ENCODE assay signal across 1 cellular context in the genomic region with DNA sequence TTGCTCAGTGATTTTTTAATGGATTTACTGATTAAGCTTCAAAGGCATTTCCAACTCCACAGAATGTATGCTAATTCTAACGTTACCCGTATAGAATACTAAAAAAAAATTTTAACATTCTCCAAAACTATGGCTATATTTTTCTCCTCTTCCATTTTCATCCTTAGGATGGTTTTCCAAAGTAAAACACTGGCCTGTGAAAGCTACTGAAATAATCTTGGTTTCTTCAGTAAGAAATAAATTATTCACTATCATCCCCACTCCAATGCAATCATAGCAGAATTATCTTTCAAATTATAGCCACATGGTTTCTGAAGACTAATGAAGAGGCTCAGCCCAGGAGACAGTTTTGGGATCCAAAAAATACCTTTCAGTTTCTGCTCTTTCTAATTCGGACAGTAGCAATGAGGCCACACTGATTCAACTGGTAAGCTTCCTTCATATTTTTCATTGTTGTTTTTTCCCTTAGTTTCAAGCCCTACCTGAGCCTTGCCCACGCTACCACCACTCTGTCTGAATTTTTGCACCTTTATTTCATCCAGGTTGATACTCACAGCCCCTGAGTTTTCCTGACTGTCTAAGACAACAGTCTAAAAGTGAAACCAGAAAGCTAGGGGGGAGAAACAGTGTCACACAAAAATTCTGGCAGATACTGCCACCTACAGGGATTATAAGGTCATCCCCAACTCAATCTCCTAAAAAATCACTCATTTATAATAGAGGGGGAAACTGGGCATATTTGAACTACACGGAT.
TF ChIP-seq lines count a peak whose summit lies in the region.

No MANE protein-coding gene starts in this region.

TF ChIP-seq in GM23338, 12 proteins besides CTCF, POLR2A, EP300 and RAD21 (continued from another document):
- TF ChIP-seq, protein P1, sequence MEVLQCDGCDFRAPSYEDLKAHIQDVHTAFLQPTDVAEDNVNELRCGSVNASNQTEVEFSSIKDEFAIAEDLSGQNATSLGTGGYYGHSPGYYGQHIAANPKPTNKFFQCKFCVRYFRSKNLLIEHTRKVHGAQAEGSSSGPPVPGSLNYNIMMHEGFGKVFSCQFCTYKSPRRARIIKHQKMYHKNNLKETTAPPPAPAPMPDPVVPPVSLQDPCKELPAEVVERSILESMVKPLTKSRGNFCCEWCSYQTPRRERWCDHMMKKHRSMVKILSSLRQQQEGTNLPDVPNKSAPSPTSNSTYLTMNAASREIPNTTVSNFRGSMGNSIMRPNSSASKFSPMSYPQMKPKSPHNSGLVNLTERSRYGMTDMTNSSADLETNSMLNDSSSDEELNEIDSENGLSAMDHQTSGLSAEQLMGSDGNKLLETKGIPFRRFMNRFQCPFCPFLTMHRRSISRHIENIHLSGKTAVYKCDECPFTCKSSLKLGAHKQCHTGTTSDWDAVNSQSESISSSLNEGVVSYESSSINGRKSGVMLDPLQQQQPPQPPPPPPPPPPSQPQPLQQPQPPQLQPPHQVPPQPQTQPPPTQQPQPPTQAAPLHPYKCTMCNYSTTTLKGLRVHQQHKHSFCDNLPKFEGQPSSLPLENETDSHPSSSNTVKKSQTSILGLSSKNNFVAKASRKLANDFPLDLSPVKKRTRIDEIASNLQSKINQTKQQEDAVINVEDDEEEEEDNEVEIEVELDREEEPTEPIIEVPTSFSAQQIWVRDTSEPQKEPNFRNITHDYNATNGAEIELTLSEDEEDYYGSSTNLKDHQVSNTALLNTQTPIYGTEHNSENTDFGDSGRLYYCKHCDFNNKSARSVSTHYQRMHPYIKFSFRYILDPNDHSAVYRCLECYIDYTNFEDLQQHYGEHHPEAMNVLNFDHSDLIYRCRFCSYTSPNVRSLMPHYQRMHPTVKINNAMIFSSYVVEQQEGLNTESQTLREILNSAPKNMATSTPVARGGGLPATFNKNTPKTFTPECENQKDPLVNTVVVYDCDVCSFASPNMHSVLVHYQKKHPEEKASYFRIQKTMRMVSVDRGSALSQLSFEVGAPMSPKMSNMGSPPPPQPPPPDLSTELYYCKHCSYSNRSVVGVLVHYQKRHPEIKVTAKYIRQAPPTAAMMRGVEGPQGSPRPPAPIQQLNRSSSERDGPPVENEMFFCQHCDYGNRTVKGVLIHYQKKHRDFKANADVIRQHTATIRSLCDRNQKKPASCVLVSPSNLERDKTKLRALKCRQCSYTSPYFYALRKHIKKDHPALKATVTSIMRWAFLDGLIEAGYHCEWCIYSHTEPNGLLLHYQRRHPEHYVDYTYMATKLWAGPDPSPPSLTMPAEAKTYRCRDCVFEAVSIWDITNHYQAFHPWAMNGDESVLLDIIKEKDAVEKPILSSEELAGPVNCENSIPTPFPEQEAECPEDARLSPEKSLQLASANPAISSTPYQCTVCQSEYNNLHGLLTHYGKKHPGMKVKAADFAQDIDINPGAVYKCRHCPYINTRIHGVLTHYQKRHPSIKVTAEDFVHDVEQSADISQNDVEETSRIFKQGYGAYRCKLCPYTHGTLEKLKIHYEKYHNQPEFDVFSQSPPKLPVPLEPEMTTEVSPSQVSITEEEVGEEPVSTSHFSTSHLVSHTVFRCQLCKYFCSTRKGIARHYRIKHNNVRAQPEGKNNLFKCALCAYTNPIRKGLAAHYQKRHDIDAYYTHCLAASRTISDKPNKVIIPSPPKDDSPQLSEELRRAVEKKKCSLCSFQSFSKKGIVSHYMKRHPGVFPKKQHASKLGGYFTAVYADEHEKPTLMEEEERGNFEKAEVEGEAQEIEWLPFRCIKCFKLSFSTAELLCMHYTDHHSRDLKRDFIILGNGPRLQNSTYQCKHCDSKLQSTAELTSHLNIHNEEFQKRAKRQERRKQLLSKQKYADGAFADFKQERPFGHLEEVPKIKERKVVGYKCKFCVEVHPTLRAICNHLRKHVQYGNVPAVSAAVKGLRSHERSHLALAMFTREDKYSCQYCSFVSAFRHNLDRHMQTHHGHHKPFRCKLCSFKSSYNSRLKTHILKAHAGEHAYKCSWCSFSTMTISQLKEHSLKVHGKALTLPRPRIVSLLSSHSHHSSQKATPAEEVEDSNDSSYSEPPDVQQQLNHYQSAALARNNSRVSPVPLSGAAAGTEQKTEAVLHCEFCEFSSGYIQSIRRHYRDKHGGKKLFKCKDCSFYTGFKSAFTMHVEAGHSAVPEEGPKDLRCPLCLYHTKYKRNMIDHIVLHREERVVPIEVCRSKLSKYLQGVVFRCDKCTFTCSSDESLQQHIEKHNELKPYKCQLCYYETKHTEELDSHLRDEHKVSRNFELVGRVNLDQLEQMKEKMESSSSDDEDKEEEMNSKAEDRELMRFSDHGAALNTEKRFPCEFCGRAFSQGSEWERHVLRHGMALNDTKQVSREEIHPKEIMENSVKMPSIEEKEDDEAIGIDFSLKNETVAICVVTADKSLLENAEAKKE (CRISPR knock-in tag; IDR thresholded peaks at IDR 0.05), result no peak
- TF ChIP-seq, protein P2, sequence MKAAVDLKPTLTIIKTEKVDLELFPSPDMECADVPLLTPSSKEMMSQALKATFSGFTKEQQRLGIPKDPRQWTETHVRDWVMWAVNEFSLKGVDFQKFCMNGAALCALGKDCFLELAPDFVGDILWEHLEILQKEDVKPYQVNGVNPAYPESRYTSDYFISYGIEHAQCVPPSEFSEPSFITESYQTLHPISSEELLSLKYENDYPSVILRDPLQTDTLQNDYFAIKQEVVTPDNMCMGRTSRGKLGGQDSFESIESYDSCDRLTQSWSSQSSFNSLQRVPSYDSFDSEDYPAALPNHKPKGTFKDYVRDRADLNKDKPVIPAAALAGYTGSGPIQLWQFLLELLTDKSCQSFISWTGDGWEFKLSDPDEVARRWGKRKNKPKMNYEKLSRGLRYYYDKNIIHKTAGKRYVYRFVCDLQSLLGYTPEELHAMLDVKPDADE (IDR thresholded peaks at IDR 0.05), result no peak
- TF ChIP-seq EZH2phosphoT487 (IDR thresholded peaks at IDR 0.05; ENCODE audit: unreplicated experiment), result no peak
- TF ChIP-seq JUNB (IDR thresholded peaks at IDR 0.05; ENCODE audit: unreplicated experiment), result no peak
- TF ChIP-seq, protein P3, sequence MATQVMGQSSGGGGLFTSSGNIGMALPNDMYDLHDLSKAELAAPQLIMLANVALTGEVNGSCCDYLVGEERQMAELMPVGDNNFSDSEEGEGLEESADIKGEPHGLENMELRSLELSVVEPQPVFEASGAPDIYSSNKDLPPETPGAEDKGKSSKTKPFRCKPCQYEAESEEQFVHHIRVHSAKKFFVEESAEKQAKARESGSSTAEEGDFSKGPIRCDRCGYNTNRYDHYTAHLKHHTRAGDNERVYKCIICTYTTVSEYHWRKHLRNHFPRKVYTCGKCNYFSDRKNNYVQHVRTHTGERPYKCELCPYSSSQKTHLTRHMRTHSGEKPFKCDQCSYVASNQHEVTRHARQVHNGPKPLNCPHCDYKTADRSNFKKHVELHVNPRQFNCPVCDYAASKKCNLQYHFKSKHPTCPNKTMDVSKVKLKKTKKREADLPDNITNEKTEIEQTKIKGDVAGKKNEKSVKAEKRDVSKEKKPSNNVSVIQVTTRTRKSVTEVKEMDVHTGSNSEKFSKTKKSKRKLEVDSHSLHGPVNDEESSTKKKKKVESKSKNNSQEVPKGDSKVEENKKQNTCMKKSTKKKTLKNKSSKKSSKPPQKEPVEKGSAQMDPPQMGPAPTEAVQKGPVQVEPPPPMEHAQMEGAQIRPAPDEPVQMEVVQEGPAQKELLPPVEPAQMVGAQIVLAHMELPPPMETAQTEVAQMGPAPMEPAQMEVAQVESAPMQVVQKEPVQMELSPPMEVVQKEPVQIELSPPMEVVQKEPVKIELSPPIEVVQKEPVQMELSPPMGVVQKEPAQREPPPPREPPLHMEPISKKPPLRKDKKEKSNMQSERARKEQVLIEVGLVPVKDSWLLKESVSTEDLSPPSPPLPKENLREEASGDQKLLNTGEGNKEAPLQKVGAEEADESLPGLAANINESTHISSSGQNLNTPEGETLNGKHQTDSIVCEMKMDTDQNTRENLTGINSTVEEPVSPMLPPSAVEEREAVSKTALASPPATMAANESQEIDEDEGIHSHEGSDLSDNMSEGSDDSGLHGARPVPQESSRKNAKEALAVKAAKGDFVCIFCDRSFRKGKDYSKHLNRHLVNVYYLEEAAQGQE (IDR thresholded peaks at IDR 0.05; ENCODE audit: unreplicated experiment), result no peak
- TF ChIP-seq EZH2 (IDR thresholded peaks at IDR 0.05; ENCODE audit: low read depth, unreplicated experiment), result no peak
- TF ChIP-seq ZNF331 (CRISPR knock-in tag; IDR thresholded peaks at IDR 0.05; ENCODE audit: low read depth), result no peak
- TF ChIP-seq POLR2AphosphoS5 (IDR thresholded peaks at IDR 0.05; ENCODE audit: low read depth), result no peak
- no peak for TF ChIP-seq NANOG (IDR thresholded peaks at IDR 0.05; ENCODE audit: borderline replicate concordance)
- no peak for TF ChIP-seq CREB1 (CRISPR knock-in tag; IDR thresholded peaks at IDR 0.05; ENCODE audit: low read depth)
- no peak for TF ChIP-seq STAT1 (IDR thresholded peaks at IDR 0.05; ENCODE audit: unreplicated experiment)
